1 cellular context compared by ENCODE assay signal in the genomic region with DNA sequence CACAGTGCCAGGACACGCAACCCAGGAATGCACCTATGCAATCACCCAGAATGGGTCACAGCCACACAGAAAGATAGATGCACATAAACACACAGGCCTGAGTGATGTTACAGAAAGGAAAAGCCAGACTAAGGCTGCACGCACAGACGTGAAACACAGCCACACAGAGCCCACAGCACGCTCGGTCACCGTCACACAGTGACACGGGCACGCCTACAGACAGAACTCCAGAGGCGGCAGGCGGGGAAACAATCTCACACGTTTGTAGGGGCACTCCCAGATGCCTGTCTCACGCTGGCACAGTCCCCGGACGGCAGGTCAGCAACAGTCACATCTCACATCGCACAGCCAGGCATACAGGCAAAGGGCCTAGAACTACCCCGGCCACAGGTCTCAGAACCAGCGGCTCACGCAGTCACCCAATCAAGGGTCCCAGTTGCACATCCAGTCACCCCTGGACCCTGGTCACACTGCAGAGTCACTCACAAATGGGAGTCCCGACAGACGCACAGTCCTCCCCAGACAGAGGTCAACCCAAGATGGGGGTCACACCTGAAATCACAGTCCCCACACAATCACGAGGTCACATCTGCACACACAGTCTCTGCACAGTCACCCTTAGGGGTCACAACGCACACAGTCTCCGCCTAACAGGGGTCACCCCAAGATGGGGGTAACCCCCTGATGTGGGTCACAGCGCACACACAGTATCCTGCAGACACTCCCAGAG.
TF ChIP-seq lines count a peak whose summit lies in the region.

No MANE protein-coding gene starts in this region.

TF ChIP-seq in GM12878, 131 proteins besides CTCF, POLR2A, EP300 and RAD21 (continued from another document):
- TF ChIP-seq NKRF (conservative IDR thresholded peaks at IDR 0.05) = no peak
- peak; percentile 38 for TF ChIP-seq SP1 (IDR thresholded peaks at IDR 0.05; ENCODE audit: low read depth, low read length)
- TF ChIP-seq MTA2 (IDR thresholded peaks at IDR 0.05; ENCODE audit: low read depth) = peak; percentile 40; the same call in 1 of the 2 replicates
- TF ChIP-seq BHLHE40 (IDR thresholded peaks at IDR 0.05; ENCODE audit: borderline replicate concordance in 1 of 2, low read depth in 2 of 2, low read length in 1 of 2) = peak; percentile 75 to 87
- no peak for TF ChIP-seq PAX8 (IDR thresholded peaks at IDR 0.05)
- TF ChIP-seq, protein P1, sequence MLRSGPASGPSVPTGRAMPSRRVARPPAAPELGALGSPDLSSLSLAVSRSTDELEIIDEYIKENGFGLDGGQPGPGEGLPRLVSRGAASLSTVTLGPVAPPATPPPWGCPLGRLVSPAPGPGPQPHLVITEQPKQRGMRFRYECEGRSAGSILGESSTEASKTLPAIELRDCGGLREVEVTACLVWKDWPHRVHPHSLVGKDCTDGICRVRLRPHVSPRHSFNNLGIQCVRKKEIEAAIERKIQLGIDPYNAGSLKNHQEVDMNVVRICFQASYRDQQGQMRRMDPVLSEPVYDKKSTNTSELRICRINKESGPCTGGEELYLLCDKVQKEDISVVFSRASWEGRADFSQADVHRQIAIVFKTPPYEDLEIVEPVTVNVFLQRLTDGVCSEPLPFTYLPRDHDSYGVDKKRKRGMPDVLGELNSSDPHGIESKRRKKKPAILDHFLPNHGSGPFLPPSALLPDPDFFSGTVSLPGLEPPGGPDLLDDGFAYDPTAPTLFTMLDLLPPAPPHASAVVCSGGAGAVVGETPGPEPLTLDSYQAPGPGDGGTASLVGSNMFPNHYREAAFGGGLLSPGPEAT (IDR thresholded peaks at IDR 0.05; ENCODE audit: low read depth) = peak; percentile 50; the same call in 1 of the 2 replicates
- no peak for TF ChIP-seq USF2 (IDR thresholded peaks at IDR 0.05; ENCODE audit: borderline replicate concordance, low read depth, low read length)
- no peak for TF ChIP-seq NFXL1 (IDR thresholded peaks at IDR 0.05; ENCODE audit: borderline replicate concordance)
- peak; percentile 62 for TF ChIP-seq NBN (IDR thresholded peaks at IDR 0.05)
- peak; percentile 54; the same call in 1 of the 2 replicates for TF ChIP-seq SIN3A (IDR thresholded peaks at IDR 0.05; ENCODE audit: low read depth, low read length)
- TF ChIP-seq, protein P2, sequence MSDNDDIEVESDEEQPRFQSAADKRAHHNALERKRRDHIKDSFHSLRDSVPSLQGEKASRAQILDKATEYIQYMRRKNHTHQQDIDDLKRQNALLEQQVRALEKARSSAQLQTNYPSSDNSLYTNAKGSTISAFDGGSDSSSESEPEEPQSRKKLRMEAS (IDR thresholded peaks at IDR 0.05; ENCODE audit: low read depth, low read length) = no peak
- 0 out of 2 replicates have a peak, but pooled peaks have one; percentile 42 for TF ChIP-seq GATAD2B (conservative IDR thresholded peaks at IDR 0.05; ENCODE audit: low read depth)
- TF ChIP-seq POLR2AphosphoS5 (IDR thresholded peaks at IDR 0.05; ENCODE audit: low read length) = peak; percentile 96
- TF ChIP-seq ZSCAN29 (IDR thresholded peaks at IDR 0.05) = 0 out of 2 replicates have a peak, but pooled peaks have one; percentile 3
- peak; percentile 66 for TF ChIP-seq PBX3 (IDR thresholded peaks at IDR 0.05; ENCODE audit: insufficient replicate concordance, low read depth, low read length)
- TF ChIP-seq PAX5 (IDR thresholded peaks at IDR 0.05; ENCODE audit: borderline replicate concordance, low read depth, low read length) = peak; percentile 80; the same call in 1 of the 2 replicates
- no peak for TF ChIP-seq FOXK2 (IDR thresholded peaks at IDR 0.05)
- peak; percentile 67; the same call in 1 of the 2 replicates for TF ChIP-seq CHD2 (IDR thresholded peaks at IDR 0.05; ENCODE audit: borderline replicate concordance, low read depth, low read length)
- peak; percentile 46; the same call in 1 of the 2 replicates for TF ChIP-seq TCF3 (IDR thresholded peaks at IDR 0.05; ENCODE audit: borderline replicate concordance, insufficient read depth, low read depth, low read length)
- TF ChIP-seq CREM (IDR thresholded peaks at IDR 0.05; ENCODE audit: low read depth) = no peak
- TF ChIP-seq CHD1 (IDR thresholded peaks at IDR 0.05; ENCODE audit: low read depth, low read length) = no peak
- TF ChIP-seq SUPT20H (IDR thresholded peaks at IDR 0.05; ENCODE audit: borderline replicate concordance, control insufficient read depth, low read depth, low read length) = no peak
- TF ChIP-seq JUND (IDR thresholded peaks at IDR 0.05; ENCODE audit: low read depth, low read length) = no peak
- TF ChIP-seq HDGF (IDR thresholded peaks at IDR 0.05) = peak; percentile 52; the same call in 1 of the 2 replicates
- TF ChIP-seq PML (IDR thresholded peaks at IDR 0.05; ENCODE audit: low read length) = 0 out of 2 replicates have a peak, but pooled peaks have one; percentile 50
- no peak for TF ChIP-seq ZNF622 (IDR thresholded peaks at IDR 0.05)
- no peak for TF ChIP-seq JUNB (IDR thresholded peaks at IDR 0.05)
- TF ChIP-seq TCF12 (IDR thresholded peaks at IDR 0.05; ENCODE audit: low read depth, low read length) = peak; percentile 37; the same call in 1 of the 2 replicates
- peak; percentile 20 for TF ChIP-seq KLF5 (IDR thresholded peaks at IDR 0.05; ENCODE audit: partially characterized antibody)
- TF ChIP-seq NFIC (IDR thresholded peaks at IDR 0.05; ENCODE audit: low read depth, low read length) = no peak
- 0 out of 2 replicates have a peak, but pooled peaks have one; percentile 19 for TF ChIP-seq TAF1 (IDR thresholded peaks at IDR 0.05; ENCODE audit: borderline replicate concordance, low read depth, low read length)
- no peak for TF ChIP-seq IRF3 (IDR thresholded peaks at IDR 0.05)
- peak; percentile 43; the same call in 1 of the 2 replicates for TF ChIP-seq POLR2AphosphoS2 (IDR thresholded peaks at IDR 0.05; ENCODE audit: low read depth, low read length)
- peak; percentile 39; the same call in 1 of the 2 replicates for TF ChIP-seq MTA3 (IDR thresholded peaks at IDR 0.05; ENCODE audit: borderline replicate concordance, low read length)
- TF ChIP-seq CREB1 (IDR thresholded peaks at IDR 0.05; ENCODE audit: low read depth) = peak; percentile 36; the same call in 1 of the 2 replicates
- TF ChIP-seq DPF2 (IDR thresholded peaks at IDR 0.05) = no peak
- TF ChIP-seq IKZF1 (conservative IDR thresholded peaks at IDR 0.05) = peak; percentile 48; the same call in 1 of the 2 replicates
- peak in 1 of 2 experiments; percentile 28; a peak in 1 of 4 replicates for TF ChIP-seq IKZF2 (IDR thresholded peaks at IDR 0.05)
- TF ChIP-seq SMAD5 (IDR thresholded peaks at IDR 0.05; ENCODE audit: low read depth) = no peak
- TF ChIP-seq YY1 (IDR thresholded peaks at IDR 0.05; ENCODE audit: low read depth, low read length) = 0 out of 2 replicates have a peak, but pooled peaks have one; percentile 2
- TF ChIP-seq ZNF687 (IDR thresholded peaks at IDR 0.05) = peak; percentile 64; the same call in 1 of the 2 replicates
- TF ChIP-seq SREBF1 (IDR thresholded peaks at IDR 0.05; ENCODE audit: low read length) = no peak
- 0 out of 2 replicates have a peak, but pooled peaks have one; percentile 93 for TF ChIP-seq NR2F1 (conservative IDR thresholded peaks at IDR 0.05)
- TF ChIP-seq NR2C1 (IDR thresholded peaks at IDR 0.05) = peak; percentile 70; the same call in 1 of the 2 replicates
- peak; percentile 67 for TF ChIP-seq NR2C2 (IDR thresholded peaks at IDR 0.05; ENCODE audit: borderline replicate concordance, control insufficient read depth, insufficient read length, low read depth)
- TF ChIP-seq, protein P3, sequence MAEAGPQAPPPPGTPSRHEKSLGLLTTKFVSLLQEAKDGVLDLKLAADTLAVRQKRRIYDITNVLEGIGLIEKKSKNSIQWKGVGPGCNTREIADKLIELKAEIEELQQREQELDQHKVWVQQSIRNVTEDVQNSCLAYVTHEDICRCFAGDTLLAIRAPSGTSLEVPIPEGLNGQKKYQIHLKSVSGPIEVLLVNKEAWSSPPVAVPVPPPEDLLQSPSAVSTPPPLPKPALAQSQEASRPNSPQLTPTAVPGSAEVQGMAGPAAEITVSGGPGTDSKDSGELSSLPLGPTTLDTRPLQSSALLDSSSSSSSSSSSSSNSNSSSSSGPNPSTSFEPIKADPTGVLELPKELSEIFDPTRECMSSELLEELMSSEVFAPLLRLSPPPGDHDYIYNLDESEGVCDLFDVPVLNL (IDR thresholded peaks at IDR 0.05; ENCODE audit: low read depth, low read length) = peak; percentile 36; the same call in 1 of the 2 replicates
- TF ChIP-seq, protein P4, sequence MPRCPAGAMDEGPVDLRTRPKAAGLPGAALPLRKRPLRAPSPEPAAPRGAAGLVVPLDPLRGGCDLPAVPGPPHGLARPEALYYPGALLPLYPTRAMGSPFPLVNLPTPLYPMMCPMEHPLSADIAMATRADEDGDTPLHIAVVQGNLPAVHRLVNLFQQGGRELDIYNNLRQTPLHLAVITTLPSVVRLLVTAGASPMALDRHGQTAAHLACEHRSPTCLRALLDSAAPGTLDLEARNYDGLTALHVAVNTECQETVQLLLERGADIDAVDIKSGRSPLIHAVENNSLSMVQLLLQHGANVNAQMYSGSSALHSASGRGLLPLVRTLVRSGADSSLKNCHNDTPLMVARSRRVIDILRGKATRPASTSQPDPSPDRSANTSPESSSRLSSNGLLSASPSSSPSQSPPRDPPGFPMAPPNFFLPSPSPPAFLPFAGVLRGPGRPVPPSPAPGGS (IDR thresholded peaks at IDR 0.05; ENCODE audit: borderline replicate concordance, insufficient read depth, low read depth, low read length, poor library complexity, severe bottlenecking) = peak; percentile 79
